In the genomic region with DNA sequence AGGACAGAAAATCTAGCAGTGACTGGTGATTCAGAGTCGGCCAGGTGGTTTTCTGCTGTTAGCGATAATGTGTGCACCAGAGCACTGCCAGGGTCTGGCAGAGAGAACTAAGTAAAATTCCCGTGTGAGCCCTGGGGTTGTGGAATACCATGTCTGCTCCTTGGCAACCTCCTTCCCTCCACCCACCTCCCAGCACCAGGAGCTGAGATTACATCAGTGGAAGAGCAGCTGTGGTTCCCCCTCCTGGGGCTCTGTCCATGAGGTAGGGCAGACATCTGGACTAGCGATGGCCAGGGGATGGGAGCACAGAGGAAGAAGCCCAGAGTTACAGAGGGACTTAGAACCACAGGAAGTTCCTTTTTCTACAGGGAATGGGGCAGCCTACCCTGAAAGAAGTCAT, we compare ENCODE assay signal across 30 cellular contexts. TPM values are rescaled to one million over a fixed set of nuclear protein-coding genes. Genes with fewer than 3 reads are reported as not detected.
DNase-seq lines count a peak whose midpoint lies in the region; ATAC-seq and TF ChIP-seq lines count a peak whose summit lies in the region.
"Had no signal": no experiment of that assay in that cellular context is flagged by ENCODE, and none has a peak within 500 bp of the region (broad histone marks: within the 10 kb centered on the region; RNA-seq: fewer than 3 reads in every experiment).

No MANE protein-coding gene starts in this region.

- H3K27ac Mint-ChIP-seq in CD4-positive, alpha-beta T cell: no peak overlapping the region
- H3K27ac Mint-ChIP-seq: activated CD4-positive, alpha-beta T cell treated with anti-CD3 and anti-CD28 coated beads for 36 hours; activated naive CD4-positive, alpha-beta T cell treated with anti-CD3 and anti-CD28 coated beads, Interleukin-2, amount 50 U/mL, for 24 hours; activated T-helper 1 cell treated with anti-CD3 and anti-CD28 coated beads, Interleukin-12 subunit alpha, Interleukin-12 subunit beta, Interleukin-2, Interleukin-4 antibody, amounts not matched to agents 30 ng/mL and 10 ng/mL and 1 ng/mL, durations not matched to agents 14 hours and 24 hours and 36 hours; B cell; HFFc6; T-cell had no signal

- DNase-seq in NCI-H2171 treated with DMSO at 0.1 percent for 48 hours (lab: John Stamatoyannopoulos, UW) (peak; percentile 69), NCI-H2171 (lab: John Stamatoyannopoulos, UW) (no peak), astrocyte of the hippocampus (ENCODE audit: low read depth, low spot score) (peak; percentile 77), glomerular visceral epithelial cell (ENCODE audit: extremely low spot score) (peak; percentile 80), spleen (peak; percentile 28), breast epithelium (ENCODE audit: low spot score in 2 of 2) (no peak), globus pallidus (ENCODE audit: low spot score) (no peak)
- no peak for DNase-seq in CD4-positive, alpha-beta T cell
- DNase-seq: 8988T; activated CD4-positive, alpha-beta T cell treated with anti-CD3 and anti-CD28 coated beads for 36 hours; HFFc6; left colon; midbrain; NCI-H1436 treated with DMSO at 0.1 percent for 48 hours; NCI-H748 treated with DMSO at 0.1 percent for 48 hours; PC-3; SHP77 treated with DMSO at 0.1 percent for 48 hours; stimulated activated CD4-positive, alpha-beta T cell treated with anti-CD3 and anti-CD28 coated beads, Interleukin-4, amount 100 ng/mL, for 1 hour; stomach; T-cell; upper lobe of left lung had no signal

- H3K4me3 Mint-ChIP-seq in CD4-positive, alpha-beta T cell: no peak overlapping the region
- H3K4me3 Mint-ChIP-seq: activated CD4-positive, alpha-beta T cell treated with anti-CD3 and anti-CD28 coated beads for 36 hours; activated naive CD4-positive, alpha-beta T cell treated with anti-CD3 and anti-CD28 coated beads, Interleukin-2, amount 50 U/mL, for 24 hours; activated T-helper 1 cell treated with anti-CD3 and anti-CD28 coated beads, Interleukin-12 subunit alpha, Interleukin-12 subunit beta, Interleukin-2, Interleukin-4 antibody, amounts not matched to agents 30 ng/mL and 10 ng/mL and 1 ng/mL, durations not matched to agents 14 hours and 24 hours and 36 hours; B cell; HFFc6; T-cell had no signal

- H3K9me3 ChIP-seq in spleen: peaks cover 4 to 22% (median 18%) of the 10 kb centered on the region in 8 donors
- H3K9me3 ChIP-seq in breast epithelium: peaks cover 10 to 14% of the 10 kb centered on the region in 2 donors
- peaks cover 17% of the 10 kb centered on the region for H3K9me3 ChIP-seq in CD4-positive, alpha-beta T cell (ENCODE audit: control insufficient read depth, low read length)
- H3K9me3 ChIP-seq: prostate gland had no signal

- no peak for TF ChIP-seq CTCF in spleen (IDR thresholded peaks at IDR 0.05 in 8 of 11, conservative IDR thresholded peaks at IDR 0.05 in 3 of 11)
- no peak for TF ChIP-seq CTCF in breast epithelium (IDR thresholded peaks at IDR 0.05)
- no peak for TF ChIP-seq CTCF in CD4-positive, alpha-beta T cell (IDR thresholded peaks at IDR 0.05)

- intact Hi-C loops in spleen (cut with DNase I; ENCODE audit: low total_unique reads): no loop called here
- intact Hi-C loops in breast epithelium (cut with DNase I; ENCODE audit: low total_unique reads): no loop called here
- intact Hi-C loops in CD4-positive, alpha-beta T cell (cut with DNase I, micrococcal nuclease): loop anchor here in 1 of 2 experiments (5.0 kb wide), 1 partner anchor 33 kb away; no protein-coding TSS in a partner anchor

- no peaks in the 10 kb centered on the region for H3K36me3 Mint-ChIP-seq in CD4-positive, alpha-beta T cell (ENCODE audit: low read depth)

- no peak overlapping the region for H3K4me3 ChIP-seq in spleen
- no peak overlapping the region for H3K4me3 ChIP-seq in breast epithelium
- H3K4me3 ChIP-seq: prostate gland, smooth muscle cell, stomach, upper lobe of left lung had no signal

- TF ChIP-seq POLR2A in spleen (IDR thresholded peaks at IDR 0.05): no peak
- TF ChIP-seq POLR2A in breast epithelium (IDR thresholded peaks at IDR 0.05): no peak

- no peaks in the 10 kb centered on the region for H3K4me1 ChIP-seq in spleen
- no peaks in the 10 kb centered on the region for H3K4me1 ChIP-seq in breast epithelium
- H3K4me1 ChIP-seq: prostate gland, upper lobe of left lung had no signal

- H3K27me3 ChIP-seq in spleen (replicated peaks in 1 of 7) (peaks cover 0 to 25% (median 0%) of the 10 kb centered on the region in 7 donors), breast epithelium (no peaks in the 10 kb centered on the region)
- H3K27me3 ChIP-seq in CD4-positive, alpha-beta T cell (ENCODE audit: control insufficient read depth, insufficient read depth, low read length): no peaks in the 10 kb centered on the region
- H3K27me3 ChIP-seq: upper lobe of left lung had no signal

- POLR2A ChIA-PET in CD4-positive, alpha-beta T cell (lab: Charles Lee): no interaction called here

- CTCF ChIA-PET in CD4-positive, alpha-beta T cell (lab: Charles Lee): no interaction called here

- no peak overlapping the region for H3K27ac ChIP-seq in spleen
- no peak overlapping the region for H3K27ac ChIP-seq in breast epithelium
- no peak overlapping the region for H3K27ac ChIP-seq in CD4-positive, alpha-beta T cell (ENCODE audit: low read depth, low read length)
- H3K27ac ChIP-seq: prostate gland, stomach, upper lobe of left lung had no signal

- H3K9me3 Mint-ChIP-seq in CD4-positive, alpha-beta T cell: peaks cover 14% of the 10 kb centered on the region

- peaks cover 14% of the 10 kb centered on the region for H3K27me3 Mint-ChIP-seq in CD4-positive, alpha-beta T cell
- H3K27me3 Mint-ChIP-seq: activated CD4-positive, alpha-beta T cell treated with anti-CD3 and anti-CD28 coated beads for 36 hours; activated naive CD4-positive, alpha-beta T cell treated with anti-CD3 and anti-CD28 coated beads, Interleukin-2, amount 50 U/mL, for 24 hours had no signal

- H3K4me1 Mint-ChIP-seq in CD4-positive, alpha-beta T cell (ENCODE audit: low read depth): no peaks in the 10 kb centered on the region
- H3K4me1 Mint-ChIP-seq: B cell had no signal

- H3K36me3 ChIP-seq in spleen: no peaks in the 10 kb centered on the region
- H3K36me3 ChIP-seq in breast epithelium: no peaks in the 10 kb centered on the region
- H3K36me3 ChIP-seq: prostate gland, stomach, upper lobe of left lung had no signal

- WGBS in spleen, 5 donors: 75 to 83% (median 77%) methylated on average over 4 of the region's 4 CpGs

- ATAC-seq in CD4-positive, alpha-beta T cell (ENCODE audit: poor library complexity): no peak
- ATAC-seq: activated CD4-positive, alpha-beta T cell treated with anti-CD3 and anti-CD28 coated beads for 36 hours; HepG2; left colon; PC-3; T-cell had no signal

RNA-seq across cellular contexts. Expression of a gene that starts 15.8 kb away (rescaled TPM):
- total RNA-seq in spleen: 10 to 100 TPM in 2 of 7 donors, 1 to 10 TPM in 4, under 1 TPM in 1; 0.85 to 19.5 (median 7.1) TPM
- polyA plus RNA-seq in spleen: 10 to 100 TPM in 1 of 3 donors, 1 to 10 TPM in 2; 2.2 to 22.2 (median 6.3) TPM
- 10 to 100 TPM in 1 of 3 donors, 1 to 10 TPM in 2; 2.8 to 15.8 (median 2.9) TPM for total RNA-seq in breast epithelium
- total RNA-seq in CD4-positive, alpha-beta T cell: under 1 TPM; 0.59 to 0.96 TPM
- total RNA-seq: activated CD4-positive, alpha-beta T cell treated with anti-CD3 and anti-CD28 coated beads for 36 hours; activated T-helper 1 cell treated with anti-CD3 and anti-CD28 coated beads, Interleukin-12 subunit alpha, Interleukin-12 subunit beta, Interleukin-2, Interleukin-4 antibody, amounts not matched to agents 30 ng/mL and 10 ng/mL and 1 ng/mL, durations not matched to agents 14 hours and 24 hours and 36 hours; B cell; bronchial epithelial cell; G401; HepG2; HFFc6; PC-3; smooth muscle cell; T-cell had no signal
- polyA plus RNA-seq: neural cell, smooth muscle cell had no signal

RNA-seq across cellular contexts. Expression of a gene that starts 20.4 kb away (rescaled TPM):
- total RNA-seq in spleen (1 to 10 TPM in 5 of 7 donors, under 1 TPM in 1, not detected in 1; 0.51 to 3.6 (median 2.9) TPM), breast epithelium (1 to 10 TPM in 2 of 3 donors, not detected in 1; 1.5 to 3.6 TPM)
- polyA plus RNA-seq in spleen: 1 to 10 TPM; 1.9 to 3.9 (median 2.1) TPM
- 1 to 10 TPM; 1.1 to 1.4 TPM for total RNA-seq in CD4-positive, alpha-beta T cell
- total RNA-seq: bronchial epithelial cell, G401, HepG2, HFFc6, PC-3, stomach had no signal
- polyA plus RNA-seq: HepG2, neural cell had no signal

RNA-seq across cellular contexts. Expression of a gene that starts 28.4 kb away (rescaled TPM):
- total RNA-seq in spleen: 10 to 100 TPM in 2 of 7 donors, 1 to 10 TPM in 5; 4.0 to 15.3 (median 7.6) TPM
- polyA plus RNA-seq in spleen: 1 to 10 TPM; 1.7 to 5.4 (median 1.8) TPM
- 1 to 10 TPM in 2 of 3 donors, under 1 TPM in 1; 0.32 to 3.5 (median 2.6) TPM for total RNA-seq in breast epithelium
- total RNA-seq in CD4-positive, alpha-beta T cell: 1 to 10 TPM; 2.3 to 2.4 TPM
- polyA plus RNA-seq: neural cell had no signal

RNA-seq across cellular contexts. Expression of a gene that starts 41.4 kb away (rescaled TPM):
- total RNA-seq in spleen (10 to 100 TPM; 12.9 to 92.5 (median 23.2) TPM), breast epithelium (1 to 10 TPM; 1.4 to 5.9 (median 4.1) TPM)
- polyA plus RNA-seq in spleen: 10 to 100 TPM in 1 of 3 donors, 1 to 10 TPM in 2; 4.2 to 16.6 (median 6.9) TPM
- not detected for total RNA-seq in CD4-positive, alpha-beta T cell
- total RNA-seq: bronchial epithelial cell, G401, HepG2, HFFc6, PC-3, smooth muscle cell had no signal
- polyA plus RNA-seq: HepG2, neural cell, smooth muscle cell had no signal

RNA-seq across cellular contexts. Expression of a gene that starts 50.4 kb away (rescaled TPM):
- total RNA-seq in spleen (10 to 100 TPM in 2 of 7 donors, 1 to 10 TPM in 4, not detected in 1; 2.4 to 10.5 (median 6.2) TPM), breast epithelium (under 1 TPM; 0.33 to 0.96 (median 0.88) TPM)
- polyA plus RNA-seq in spleen: 10 to 100 TPM in 1 of 3 donors, 1 to 10 TPM in 2; 2.3 to 35.1 (median 8.8) TPM
- total RNA-seq in CD4-positive, alpha-beta T cell: under 1 TPM; 0.20 to 0.36 TPM
- total RNA-seq: activated CD4-positive, alpha-beta T cell treated with anti-CD3 and anti-CD28 coated beads for 36 hours; activated T-helper 1 cell treated with anti-CD3 and anti-CD28 coated beads, Interleukin-12 subunit alpha, Interleukin-12 subunit beta, Interleukin-2, Interleukin-4 antibody, amounts not matched to agents 30 ng/mL and 10 ng/mL and 1 ng/mL, durations not matched to agents 14 hours and 24 hours and 36 hours; B cell; bronchial epithelial cell; G401; HFFc6; PC-3; smooth muscle cell had no signal
- polyA plus RNA-seq: neural cell had no signal

Comparison
In these comparisons a context has a peak if more than half of its experiments do, and no peak if none do; other contexts are left out.
1. DNase-seq: peak in NCI-H2171 treated with DMSO at 0.1 percent for 48 hours (single experiment), astrocyte of the hippocampus (single experiment), glomerular visceral epithelial cell (single experiment) and spleen (single experiment); none in NCI-H2171 (single experiment), breast epithelium (0 of 2), globus pallidus (single experiment) and CD4-positive, alpha-beta T cell (0 of 10).